Comparison of ENCODE assay signal across 12 cellular contexts in the genomic region with DNA sequence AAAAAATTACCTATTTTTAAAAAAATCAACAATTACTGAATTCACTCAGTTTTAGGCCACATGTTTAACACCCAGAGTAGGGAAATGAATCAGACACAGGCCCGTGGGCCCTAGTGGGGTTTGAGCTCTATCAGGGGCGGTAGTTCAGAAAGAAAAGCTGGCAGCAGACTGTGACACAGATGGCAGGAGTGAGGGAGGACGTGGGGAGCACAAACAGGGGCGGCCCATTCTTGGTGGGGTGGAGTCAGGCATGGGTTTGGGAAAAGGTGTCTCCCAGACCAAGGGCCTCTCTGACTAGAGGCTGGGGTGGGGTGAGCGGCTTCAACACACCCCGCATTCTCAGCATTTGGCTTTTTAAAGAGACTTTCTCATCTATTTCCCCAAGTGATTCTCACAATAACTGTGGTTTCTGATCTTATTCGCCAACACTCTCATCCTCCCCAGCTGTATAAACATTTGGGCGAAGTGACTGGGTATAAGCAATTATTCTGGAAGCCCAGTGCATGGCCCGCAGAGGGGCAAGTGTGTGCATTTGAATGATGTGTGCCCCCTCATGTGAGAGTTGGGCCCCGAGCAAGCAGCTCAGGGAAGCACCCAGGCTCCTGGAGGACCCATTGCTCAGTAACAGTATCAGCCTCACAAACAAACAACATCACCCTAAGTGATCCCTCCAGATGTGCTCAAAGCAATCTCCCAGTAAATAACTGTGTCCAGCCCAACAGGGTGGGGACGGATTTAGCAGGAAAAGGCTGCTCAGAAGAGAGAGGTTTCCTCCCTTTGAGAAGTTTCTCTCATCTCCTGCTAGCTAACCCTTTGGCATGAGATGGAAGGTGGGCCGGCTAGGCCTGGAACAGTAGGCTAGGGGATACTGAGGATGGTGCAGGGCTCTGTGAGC.
A peak's percentile ranks its signal among the peaks of the same experiment; 100 is the strongest.
DNase-seq lines count a peak whose midpoint lies in the region; ATAC-seq and TF ChIP-seq lines count a peak whose summit lies in the region.
"Had no signal": no experiment of that assay in that cellular context is flagged by ENCODE, and none has a peak within 500 bp of the region (broad histone marks: within the 10 kb centered on the region; RNA-seq: fewer than 3 reads in every experiment).

No MANE protein-coding gene starts in this region.

- H3K36me3 ChIP-seq in OCI-LY3 (replicated peaks; ENCODE audit: low read depth, low read length): no peaks in the 10 kb centered on the region
- no peaks in the 10 kb centered on the region for H3K36me3 ChIP-seq in mesendoderm (ENCODE audit: control insufficient read depth, insufficient read depth, low read length)
- H3K36me3 ChIP-seq: lower lobe of right lung had no signal

- H4K20me1 ChIP-seq in OCI-LY3 (ENCODE audit: insufficient read depth, low read length): no peaks in the 10 kb centered on the region

- no peaks in the 10 kb centered on the region for H3K79me1 ChIP-seq in mesendoderm (ENCODE audit: low read length)

- WGBS in right cardiac atrium: 67% methylated on average over 12 of the region's 12 CpGs
- WGBS in mesendoderm (ENCODE audit: extremely low coverage, insufficient coverage, low lambda C conversion rate): no CpG with 5 or more reads among the region's 12 CpGs

- H3K4me1 ChIP-seq in OCI-LY3 (ENCODE audit: low read length) (peaks cover 43% of the 10 kb centered on the region), right cardiac atrium (ENCODE audit: control insufficient read depth, insufficient read depth, low read length) (peaks cover 2% of the 10 kb centered on the region), mesendoderm (ENCODE audit: control insufficient read depth, low read depth, low read length) (no peaks in the 10 kb centered on the region)

- H4K5ac ChIP-seq in mesendoderm (ENCODE audit: low read length): no peak overlapping the region

- H3K4me3 ChIP-seq in OCI-LY3 (ENCODE audit: low read length) (peak overlapping the region; percentile 37), right cardiac atrium (ENCODE audit: low read length) (no peak overlapping the region), mesendoderm (ENCODE audit: low read length) (no peak overlapping the region)
- H3K4me3 ChIP-seq: lower lobe of right lung had no signal

- ATAC-seq in GM18868 (IDR thresholded peaks at IDR 0.05; ENCODE audit: unreplicated experiment) (peak; percentile 65), right cardiac atrium (peak; percentile 52 to 57)
- ATAC-seq: lower lobe of right lung had no signal

- DNase-seq in AG20443 (ENCODE audit: low spot score) (peak; percentile 28), right cardiac atrium (peak; percentile 37 to 69 (median 60)), Ammon's horn (ENCODE audit: low spot score) (no peak), mesendoderm (no peak), dedifferentiated amniotic fluid mesenchymal stem cell (ENCODE audit: extremely low spot score) (no peak)
- DNase-seq in activated effector memory CD4-positive, alpha-beta T cell treated with Interleukin-2 at 50 U/mL for 16 hours: no peak
- DNase-seq: Calu3; central memory CD4-positive, alpha-beta T cell; lower lobe of right lung; retina had no signal

- H3K9me3 ChIP-seq in OCI-LY3 (ENCODE audit: insufficient read depth, low read length) (no peaks in the 10 kb centered on the region), right cardiac atrium (ENCODE audit: control insufficient read depth, low read length) (no peaks in the 10 kb centered on the region)
- H3K9me3 ChIP-seq: lower lobe of right lung had no signal

- no peak overlapping the region for H2BK5ac ChIP-seq in mesendoderm (ENCODE audit: low read length)

- H2BK120ac ChIP-seq in mesendoderm (ENCODE audit: low read depth, low read length): no peak overlapping the region

- intact Hi-C loops in right cardiac atrium (cut with DNase I): no loop called here

- no peak overlapping the region for H3K4ac ChIP-seq in mesendoderm (ENCODE audit: low read depth, low read length)

- peak overlapping the region; percentile 38 for H3K4me2 ChIP-seq in OCI-LY3 (ENCODE audit: low read length)
- H3K4me2 ChIP-seq in mesendoderm (ENCODE audit: low read length): no peak overlapping the region

- H3K27me3 ChIP-seq in OCI-LY3 (ENCODE audit: low read depth, low read length): peaks cover 29% of the 10 kb centered on the region
- H3K27me3 ChIP-seq in right cardiac atrium (ENCODE audit: control insufficient read depth, insufficient read depth): no peaks in the 10 kb centered on the region
- H3K27me3 ChIP-seq in mesendoderm (ENCODE audit: insufficient read depth, low read length, poor library complexity): no peaks in the 10 kb centered on the region

- no peak overlapping the region for H3K18ac ChIP-seq in mesendoderm (ENCODE audit: low read length)

- no peak overlapping the region for H2AK5ac ChIP-seq in mesendoderm (ENCODE audit: low read length)

- TF ChIP-seq CTCF in OCI-LY3 (IDR thresholded peaks at IDR 0.05; ENCODE audit: low read depth, low read length): no peak

- H2AFZ ChIP-seq in OCI-LY3 (ENCODE audit: low read depth, low read length): no peak overlapping the region

- H3K27ac ChIP-seq in OCI-LY3 (ENCODE audit: low read length) (peak overlapping the region; percentile 32; the same call in 1 of the 2 replicates), right cardiac atrium (ENCODE audit: low read length) (peak overlapping the region; percentile 25), mesendoderm (ENCODE audit: low read depth, low read length) (no peak overlapping the region)
- H3K27ac ChIP-seq: lower lobe of right lung had no signal

- H2BK15ac ChIP-seq in mesendoderm (replicated peaks; ENCODE audit: low read depth): no peak overlapping the region

- H4K8ac ChIP-seq in mesendoderm (ENCODE audit: low read depth, low read length): no peak overlapping the region

- H3K9ac ChIP-seq in OCI-LY3 (ENCODE audit: low read length) (no peak overlapping the region), mesendoderm (ENCODE audit: low read length) (no peak overlapping the region)

- H3K79me2 ChIP-seq in OCI-LY3 (ENCODE audit: low read length): no peaks in the 10 kb centered on the region
- no peaks in the 10 kb centered on the region for H3K79me2 ChIP-seq in mesendoderm (ENCODE audit: control insufficient read depth, insufficient read depth, low read length)

- H3K23ac ChIP-seq in mesendoderm (ENCODE audit: low read length): no peak overlapping the region

- H3K56ac ChIP-seq in mesendoderm (ENCODE audit: low read length): no peak overlapping the region

Comparison
In these comparisons a context has a peak if more than half of its experiments do, and no peak if none do; other contexts are left out.
1. DNase-seq: peak in AG20443 (single experiment) and right cardiac atrium (3 of 3); none in Ammon's horn (single experiment), mesendoderm (single experiment), activated effector memory CD4-positive, alpha-beta T cell treated with Interleukin-2 at 50 U/mL for 16 hours (single experiment) and dedifferentiated amniotic fluid mesenchymal stem cell (single experiment).